ENCODE assay signal across 1 cellular context in the genomic region with DNA sequence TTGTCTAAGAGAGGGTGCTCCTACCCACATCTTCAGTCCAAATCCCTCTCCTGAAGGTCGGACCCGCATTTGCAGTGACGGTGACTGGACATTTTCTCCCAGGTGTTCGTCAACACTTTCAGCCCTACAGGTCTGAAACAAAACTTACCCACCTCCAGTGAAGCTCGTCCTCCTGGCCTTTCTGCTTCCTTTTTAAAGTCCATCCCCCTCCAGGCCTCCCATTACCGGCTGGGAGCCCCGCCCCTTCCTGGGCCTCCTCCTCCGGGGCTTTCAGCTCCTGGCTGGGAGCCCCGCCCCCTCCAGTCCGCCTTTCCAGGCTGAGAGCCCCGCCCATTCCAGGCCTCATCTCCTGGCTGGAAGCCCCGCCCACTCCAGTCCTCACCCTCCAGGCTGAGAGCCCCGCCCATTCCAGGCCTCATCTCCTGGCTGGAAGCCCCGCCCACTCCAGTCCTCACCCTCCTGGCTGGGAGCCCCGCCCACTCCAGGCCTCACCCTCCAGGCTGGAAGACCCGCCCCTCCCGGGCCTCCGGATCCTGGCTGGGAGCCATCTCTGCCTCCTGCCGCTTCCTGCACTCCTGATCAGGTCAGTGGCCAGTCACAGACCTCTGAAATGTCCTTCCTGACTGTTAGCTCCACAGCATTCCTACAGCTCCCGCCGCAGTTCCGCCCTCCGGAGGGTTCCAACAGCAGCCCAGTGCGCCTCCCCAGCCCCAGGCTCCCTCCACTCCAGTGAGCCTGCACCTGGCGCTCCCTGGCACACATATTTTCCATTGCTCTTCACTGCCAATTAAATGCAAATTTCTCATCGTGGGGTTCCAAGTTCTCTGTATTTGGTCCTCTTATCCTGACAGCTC.
TF ChIP-seq lines count a peak whose summit lies in the region.

No MANE protein-coding gene starts in this region.

TF ChIP-seq in H1, 55 proteins besides CTCF, POLR2A, EP300 and RAD21 (continued from another document):
- TF ChIP-seq ASH2L (IDR thresholded peaks at IDR 0.05; ENCODE audit: low read length) (peak; percentile 36), SP2 (IDR thresholded peaks at IDR 0.05; ENCODE audit: low read length) (no peak), MAFK (IDR thresholded peaks at IDR 0.05; ENCODE audit: low read depth, low read length) (no peak), RNF2 (IDR thresholded peaks at IDR 0.05; ENCODE audit: borderline replicate concordance, low read depth, low read length, missing control alignments, poor library complexity, severe bottlenecking) (no peak), EZH2 (IDR thresholded peaks at IDR 0.05; ENCODE audit: low read depth, low read length, severe bottlenecking) (no peak), POLR2AphosphoS5 (IDR thresholded peaks at IDR 0.05; ENCODE audit: low read depth, low read length) (no peak), TBP (IDR thresholded peaks at IDR 0.05; ENCODE audit: low read depth, low read length) (peak; percentile 41; the same call in 1 of the 2 replicates), SIN3A (conservative IDR thresholded peaks at IDR 0.05 in 1 of 2, IDR thresholded peaks at IDR 0.05 in 1 of 2; ENCODE audit: low read depth in 1 of 2, low read length in 2 of 2) (0 out of 4 replicates have a peak, but pooled peaks of 1 of the 2 experiments have one; percentile 35), MAX (IDR thresholded peaks at IDR 0.05) (no peak), PHF8 (conservative IDR thresholded peaks at IDR 0.05; ENCODE audit: low read depth, low read length) (0 out of 2 replicates have a peak, but pooled peaks have one; percentile 27), HDAC2 (IDR thresholded peaks at IDR 0.05; ENCODE audit: borderline replicate concordance in 1 of 2, low read depth in 2 of 2, low read length in 2 of 2) (0 out of 4 replicates have a peak, but pooled peaks of 1 of the 2 experiments have one; percentile 31), KDM4A (IDR thresholded peaks at IDR 0.05; ENCODE audit: low read depth, low read length, severe bottlenecking) (no peak), NRF1 (IDR thresholded peaks at IDR 0.05; ENCODE audit: low read depth, low read length) (no peak), JUN (IDR thresholded peaks at IDR 0.05; ENCODE audit: low read depth, low read length) (no peak), CTBP2 (IDR thresholded peaks at IDR 0.05; ENCODE audit: borderline replicate concordance, insufficient read depth, insufficient read length, low read length) (peak; percentile 28), USF2 (IDR thresholded peaks at IDR 0.05; ENCODE audit: low read length) (no peak)
